28 cellular contexts compared by ENCODE assay signal in genomic region chr20:41418031-41418430, GRCh38. TPM values are rescaled to one million over a fixed set of nuclear protein-coding genes. Genes with fewer than 3 reads are reported as not detected.
"Had no signal": no experiment of that assay in that cellular context is flagged by ENCODE, and none has a peak within 500 bp of the region (broad histone marks: within the 10 kb centered on the region; RNA-seq: fewer than 3 reads in every experiment).

No MANE protein-coding gene starts in this region.

- H3K4me3 Mint-ChIP-seq: activated CD4-positive, alpha-beta T cell treated with anti-CD3 and anti-CD28 coated beads for 36 hours; activated naive CD4-positive, alpha-beta T cell treated with anti-CD3 and anti-CD28 coated beads, Interleukin-2, amount 50 U/mL, for 24 hours; effector memory CD8-positive, alpha-beta T cell; nephron; stimulated activated naive CD8-positive, alpha-beta T cell treated with anti-CD3 and anti-CD28 coated beads, Interleukin-15, Interleukin-2, amounts not matched to agents 100 ng/mL and 50 ng/mL, for 24 hours; T-cell; T-helper 2 cell treated with Interferon-gamma antibody and Interleukin-4, amounts not matched to agents 5 μg/mL and 100 μg/mL, for 36 hours had no signal

- H3K4me1 ChIP-seq: body of pancreas, left lung, uterus had no signal

- DNase-seq: activated CD4-positive, alpha-beta T cell treated with anti-CD3 and anti-CD28 coated beads for 36 hours; activated CD4-positive, CD25-positive, alpha-beta regulatory T cell; activated CD8-positive, alpha-beta memory T cell treated with anti-CD3 and anti-CD28 coated beads for 24 hours; anterior cingulate cortex; body of pancreas; cortex of kidney; effector memory CD8-positive, alpha-beta T cell; foreskin fibroblast; head of caudate nucleus; kidney glomerular epithelial cell; left lung; posterior cingulate gyrus; stimulated activated CD4-positive, alpha-beta T cell treated with anti-CD3 and anti-CD28 coated beads, Interleukin-12 subunit alpha, Interleukin-12 subunit beta, amount 100 ng/mL, for 4 hours; stimulated activated CD4-positive, alpha-beta T cell treated with anti-CD3 and anti-CD28 coated beads, Interleukin-4, amount 100 ng/mL, for 1 hour; T-cell; trophoblast cell; uterus had no signal

- H3K4me3 ChIP-seq: body of pancreas, left lung, skin epidermis, thoracic aorta, uterus had no signal

- H3K9me3 Mint-ChIP-seq: activated naive CD4-positive, alpha-beta T cell treated with anti-CD3 and anti-CD28 coated beads, Interleukin-2, amount 50 U/mL, for 24 hours; effector memory CD8-positive, alpha-beta T cell; nephron; stimulated activated naive CD8-positive, alpha-beta T cell treated with anti-CD3 and anti-CD28 coated beads, Interleukin-15, Interleukin-2, amounts not matched to agents 100 ng/mL and 50 ng/mL, for 24 hours; T-cell; T-helper 2 cell treated with Interferon-gamma antibody and Interleukin-4, amounts not matched to agents 5 μg/mL and 100 μg/mL, for 36 hours had no signal

- H3K36me3 ChIP-seq: uterus had no signal

- H3K27ac ChIP-seq: body of pancreas, left lung, skin epidermis, thoracic aorta, uterus had no signal

- H3K27me3 Mint-ChIP-seq: activated CD4-positive, alpha-beta T cell treated with anti-CD3 and anti-CD28 coated beads for 36 hours; activated naive CD4-positive, alpha-beta T cell treated with anti-CD3 and anti-CD28 coated beads, Interleukin-2, amount 50 U/mL, for 24 hours; effector memory CD8-positive, alpha-beta T cell; stimulated activated naive CD8-positive, alpha-beta T cell treated with anti-CD3 and anti-CD28 coated beads, Interleukin-15, Interleukin-2, amounts not matched to agents 100 ng/mL and 50 ng/mL, for 24 hours; T-cell had no signal

- H3K9me3 ChIP-seq: body of pancreas, left lung, thoracic aorta, uterus had no signal

- H3K27me3 ChIP-seq: body of pancreas, left lung, uterus had no signal

- H3K4me1 Mint-ChIP-seq: activated naive CD4-positive, alpha-beta T cell treated with anti-CD3 and anti-CD28 coated beads, Interleukin-2, amount 50 U/mL, for 24 hours had no signal

- H3K27ac Mint-ChIP-seq: activated CD4-positive, alpha-beta T cell treated with anti-CD3 and anti-CD28 coated beads for 36 hours; activated naive CD4-positive, alpha-beta T cell treated with anti-CD3 and anti-CD28 coated beads, Interleukin-2, amount 50 U/mL, for 24 hours; nephron; stimulated activated naive CD8-positive, alpha-beta T cell treated with anti-CD3 and anti-CD28 coated beads, Interleukin-15, Interleukin-2, amounts not matched to agents 100 ng/mL and 50 ng/mL, for 24 hours; T-helper 2 cell treated with Interferon-gamma antibody and Interleukin-4, amounts not matched to agents 5 μg/mL and 100 μg/mL, for 36 hours had no signal

- ATAC-seq: activated CD4-positive, alpha-beta T cell treated with anti-CD3 and anti-CD28 coated beads for 36 hours; body of pancreas; effector memory CD8-positive, alpha-beta T cell; esophagus mucosa; left lung; sciatic nerve; T-cell had no signal

RNA-seq across cellular contexts. Expression of gene EMILIN3, which starts 51.4 kb away (rescaled TPM):
- total RNA-seq: osteoblast, renal cortical epithelial cell, subcutaneous adipose tissue, T-cell had no signal
